1 cellular context compared by ENCODE assay signal in genomic region chr18:3247243-3248061, GRCh38.
TF ChIP-seq lines count a peak whose summit lies in the region.

Gene MYL12A (plus strand): TSS chr18:3247801. CDS start chr18:3253248, 5,447 bp downstream.

TF ChIP-seq in K562, 482 proteins besides CTCF, POLR2A, EP300 and RAD21 (continued from another document and continues in another):
- TF ChIP-seq HCFC1 (IDR thresholded peaks at IDR 0.05; ENCODE audit: low read depth, low read length) (peak; percentile 73), POU5F1 (IDR thresholded peaks at IDR 0.05; ENCODE audit: borderline replicate concordance, low read depth, low read length, partially characterized antibody) (no peak), ZNF57 (CRISPR knock-in tag; IDR thresholded peaks at IDR 0.05) (no peak; the same call in 1 of the 2 replicates), HMG20B (CRISPR knock-in tag; IDR thresholded peaks at IDR 0.05) (no peak), MBD1 (CRISPR knock-in tag; IDR thresholded peaks at IDR 0.05) (no peak), MIER1 (IDR thresholded peaks at IDR 0.05; ENCODE audit: low read depth) (peak; percentile 52; the same call in 1 of the 2 replicates), CCAR2 (IDR thresholded peaks at IDR 0.05; ENCODE audit: low read depth, low read length) (no peak), SRSF3 (IDR thresholded peaks at IDR 0.05; ENCODE audit: insufficient read depth, low read length) (peak; percentile 80; the same call in 1 of the 2 replicates), HNRNPUL1 (IDR thresholded peaks at IDR 0.05; ENCODE audit: low read length) (no peak), FOSL1 (tag; conservative IDR thresholded peaks at IDR 0.05) (no peak), RBFOX2 (IDR thresholded peaks at IDR 0.05; ENCODE audit: low read depth, low read length) (peak; percentile 99), EZH2 (IDR thresholded peaks at IDR 0.05; ENCODE audit: borderline replicate concordance, low read depth, low read length) (no peak), ELF4 (CRISPR knock-in tag; IDR thresholded peaks at IDR 0.05) (peak; percentile 94; the same call in 1 of the 2 replicates), ZNF778 (CRISPR knock-in tag; IDR thresholded peaks at IDR 0.05) (no peak), MYBL2 (IDR thresholded peaks at IDR 0.05; ENCODE audit: low read depth) (no peak), MYBL2 (CRISPR knock-in tag; IDR thresholded peaks at IDR 0.05; ENCODE audit: borderline replicate concordance) (no peak), MYNN (IDR thresholded peaks at IDR 0.05) (peak; percentile 62; the same call in 1 of the 2 replicates), MYNN (CRISPR knock-in tag; IDR thresholded peaks at IDR 0.05) (no peak), RCOR1 (IDR thresholded peaks at IDR 0.05; ENCODE audit: borderline replicate concordance in 1 of 2, low read depth in 2 of 2, low read length in 2 of 2) (peak in 1 of 2 experiments; percentile 85; a peak in 1 of 4 replicates), ZNF384 (IDR thresholded peaks at IDR 0.05; ENCODE audit: low read depth, low read length) (no peak), ZBTB7A (IDR thresholded peaks at IDR 0.05; ENCODE audit: borderline replicate concordance, control insufficient read depth, low read depth, low read length) (peak; percentile 93; the same call in 1 of the 2 replicates), ZC3H8 (IDR thresholded peaks at IDR 0.05) (no peak), E4F1 (CRISPR knock-in tag; IDR thresholded peaks at IDR 0.05; ENCODE audit: borderline replicate concordance) (no peak), ZNF668 (CRISPR knock-in tag; IDR thresholded peaks at IDR 0.05) (no peak), GTF2F1 (IDR thresholded peaks at IDR 0.05; ENCODE audit: low read depth, low read length) (peak; percentile 29; the same call in 1 of the 2 replicates), RAD51 (IDR thresholded peaks at IDR 0.05; ENCODE audit: borderline replicate concordance, low read depth) (peak; percentile 98), POLR2H (tag; IDR thresholded peaks at IDR 0.05; ENCODE audit: low read depth) (no peak), KLF13 (tag; IDR thresholded peaks at IDR 0.05; ENCODE audit: borderline replicate concordance, low read depth) (peak; percentile 16; the same call in 1 of the 2 replicates), MTA3 (IDR thresholded peaks at IDR 0.05; ENCODE audit: borderline replicate concordance) (peak; percentile 83), ZBED1 (IDR thresholded peaks at IDR 0.05) (no peak), ESRRB (CRISPR knock-in tag; IDR thresholded peaks at IDR 0.05; ENCODE audit: borderline replicate concordance) (no peak), ZNF12 (CRISPR knock-in tag; IDR thresholded peaks at IDR 0.05) (peak; percentile 23; the same call in 1 of the 2 replicates), RHOXF2B (CRISPR knock-in tag; conservative IDR thresholded peaks at IDR 0.05) (no peak), CHD4 (IDR thresholded peaks at IDR 0.05; ENCODE audit: insufficient read depth, insufficient replicate concordance, low read depth, low read length, poor library complexity, severe bottlenecking) (peak; percentile 36), JUND (IDR thresholded peaks at IDR 0.05; ENCODE audit: borderline replicate concordance, low read depth, low read length) (peak; percentile 99), JUND (tag; IDR thresholded peaks at IDR 0.05; ENCODE audit: borderline replicate concordance, low read depth, low read length) (no peak; the same call in 2 of the 3 replicates), XRCC4 (IDR thresholded peaks at IDR 0.05; ENCODE audit: extremely low read depth, insufficient read depth, insufficient read length) (no peak), ARID1B (IDR thresholded peaks at IDR 0.05) (no peak), TSC22D4 (tag; IDR thresholded peaks at IDR 0.05) (no peak), AFF1 (IDR thresholded peaks at IDR 0.05; ENCODE audit: low read depth in 1 of 2, partially characterized antibody in 2 of 2) (peak; percentile 71 to 90), ZNF212 (CRISPR knock-in tag; IDR thresholded peaks at IDR 0.05) (no peak), ZBTB33 (CRISPR knock-in tag; IDR thresholded peaks at IDR 0.05) (no peak; the same call in 1 of the 2 replicates), GMEB1 (CRISPR knock-in tag; IDR thresholded peaks at IDR 0.05) (peak; percentile 37; the same call in 1 of the 2 replicates), ZNF639 (CRISPR knock-in tag; conservative IDR thresholded peaks at IDR 0.05 in 1 of 2, IDR thresholded peaks at IDR 0.05 in 1 of 2) (no peak), ZNF707 (CRISPR knock-in tag; conservative IDR thresholded peaks at IDR 0.05) (no peak), ZNF609 (CRISPR knock-in tag; IDR thresholded peaks at IDR 0.05; ENCODE audit: borderline replicate concordance) (peak; percentile 60; the same call in 1 of the 2 replicates), FOXA1 (IDR thresholded peaks at IDR 0.05; ENCODE audit: borderline replicate concordance) (no peak), SRSF7 (optimal IDR thresholded peaks at IDR 0.05; ENCODE audit: low read depth, low read length) (no peak), FOS (IDR thresholded peaks at IDR 0.05; ENCODE audit: extremely low read depth, insufficient read length) (no peak), MCM5 (IDR thresholded peaks at IDR 0.05; ENCODE audit: low read depth) (no peak), E2F3 (CRISPR knock-in tag; IDR thresholded peaks at IDR 0.05) (peak; percentile 71; the same call in 1 of the 2 replicates)
